Comparison of ENCODE assay signal across 8 cellular contexts in the genomic region with DNA sequence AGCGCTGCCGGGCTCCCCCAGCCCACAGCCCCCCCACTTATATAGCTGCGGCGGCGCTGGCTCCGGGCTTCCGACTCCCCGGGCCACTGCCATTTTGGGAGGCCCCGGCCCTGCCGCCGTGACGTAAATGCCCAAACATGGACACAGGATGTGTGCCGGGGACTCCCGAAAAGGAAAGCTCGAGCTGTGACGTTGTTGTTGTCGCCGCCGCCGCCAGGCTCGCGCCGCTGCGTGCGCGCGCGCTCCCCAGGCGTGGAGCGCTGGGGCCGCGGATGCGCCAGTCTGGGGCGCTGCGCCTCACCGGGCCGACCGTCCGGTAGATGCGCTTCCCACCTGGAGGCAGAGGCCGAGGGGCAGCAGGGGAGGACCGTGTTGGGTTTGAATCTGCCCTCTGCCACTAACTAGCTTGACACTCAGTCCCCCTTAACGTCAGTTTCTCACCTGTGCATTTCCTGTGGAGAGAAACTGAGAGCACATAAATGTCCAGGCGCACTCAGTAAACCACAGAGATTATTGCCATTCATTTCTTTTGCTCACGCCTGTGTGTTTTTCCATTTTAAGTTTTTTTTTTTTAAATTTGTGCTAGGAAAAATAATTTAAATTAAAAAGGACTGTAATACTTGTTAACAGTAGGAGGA. TPM values are rescaled to one million over a fixed set of nuclear protein-coding genes. Genes with fewer than 3 reads are reported as not detected.
DNase-seq lines count a peak whose midpoint lies in the region; ATAC-seq lines count a peak whose summit lies in the region.

A gene (minus strand): TSS at position 15 of the 638 bp plus-strand sequence. CDS start 231 bp downstream, outside the sequence.

- peaks cover 10% of the 10 kb centered on the region for H3K36me3 Mint-ChIP-seq in central memory CD8-positive, alpha-beta T cell (ENCODE audit: insufficient read depth)

- H3K9me3 Mint-ChIP-seq in central memory CD8-positive, alpha-beta T cell = no peaks in the 10 kb centered on the region

- peak within 1 kb of the TSS; percentile 72 for H3K4me3 Mint-ChIP-seq in central memory CD8-positive, alpha-beta T cell

- intact Hi-C loops in left colon (cut with DNase I, micrococcal nuclease) = no loop called here

- peaks cover 9% of the 10 kb centered on the region for H3K4me1 Mint-ChIP-seq in central memory CD8-positive, alpha-beta T cell

- ATAC-seq in GM18909 (IDR thresholded peaks at IDR 0.05; ENCODE audit: poor library complexity, unreplicated experiment) (peak; percentile 87), HG03139 (IDR thresholded peaks at IDR 0.05; ENCODE audit: unreplicated experiment) (peak; percentile 83), left colon (peak; percentile 66)
- peak; percentile 95 for ATAC-seq in central memory CD8-positive, alpha-beta T cell (replicated peaks; ENCODE audit: extremely low read depth, poor library complexity, severe bottlenecking)

- H3K27me3 Mint-ChIP-seq in central memory CD8-positive, alpha-beta T cell = peaks cover 67% of the 10 kb centered on the region

- H3K27ac Mint-ChIP-seq in central memory CD8-positive, alpha-beta T cell (ENCODE audit: low read depth) = peak within 1 kb of the TSS; percentile 55

- DNase-seq in 8988T (peak; percentile 100), NCI-H2227 (lab: John Stamatoyannopoulos, UW; ENCODE audit: unreplicated experiment) (peak; percentile 94), left colon (peak; percentile 45 to 47)
- peak; percentile 85 for DNase-seq in activated CD4-positive, CD25-positive, alpha-beta regulatory T cell treated with anti-CD3 and anti-CD28 coated beads, Interleukin-2, amount 50 U/mL, for 72 hours
- DNase-seq in central memory CD8-positive, alpha-beta T cell (ENCODE audit: low spot score in 2 of 2) = peak; percentile 73 to 89
- peak; percentile 93 for DNase-seq in stimulated activated CD4-positive, alpha-beta T cell treated with anti-CD3 and anti-CD28 coated beads, Interleukin-4, amount 100 ng/mL, for 24 hours

RNA-seq across cellular contexts. Expression of the gene that starts here (rescaled TPM):
- not detected for total RNA-seq in left colon

Comparison
In these comparisons a context has a peak if more than half of its experiments do, and no peak if none do; other contexts are left out.
1. Peak in every context shown above with its lines: DNase-seq and ATAC-seq.
2. Peak in DNase-seq and ATAC-seq in left colon; RNA of the gene not detected or under 1 TPM.
3. DNase-seq: peak in every context shown above with its lines; median percentile 100 in 8988T; 94 in NCI-H2227; 93 in stimulated activated CD4-positive, alpha-beta T cell treated with anti-CD3 and anti-CD28 coated beads, Interleukin-4, amount 100 ng/mL, for 24 hours; 85 in activated CD4-positive, CD25-positive, alpha-beta regulatory T cell treated with anti-CD3 and anti-CD28 coated beads, Interleukin-2, amount 50 U/mL, for 72 hours; 81 in central memory CD8-positive, alpha-beta T cell; 46 in left colon.